In genomic region chr10:51643734-51644133, GRCh38 we compare ENCODE assay signal across 24 cellular contexts. TPM values are rescaled to one million over a fixed set of nuclear protein-coding genes. Genes with fewer than 3 reads are reported as not detected.
DNase-seq lines count a peak whose midpoint lies in the region; FAIRE-seq and TF ChIP-seq lines count a peak whose summit lies in the region.
"Had no signal": no experiment of that assay in that cellular context is flagged by ENCODE, and none has a peak within 500 bp of the region (broad histone marks: within the 10 kb centered on the region; RNA-seq: fewer than 3 reads in every experiment).

No MANE protein-coding gene starts in this region.

- dilution Hi-C loops in endothelial cell of umbilical vein (cut with MboI; ENCODE audit: extremely low pct_ligation_motif_present, low sequenced_read_pairs): no loop called here

- H2AFZ ChIP-seq in endothelial cell of umbilical vein (ENCODE audit: low read depth, low read length) (no peak overlapping the region), GM23248 (no peak overlapping the region)

- no peak for TF ChIP-seq POLR2A in endothelial cell of umbilical vein (IDR thresholded peaks at IDR 0.05; ENCODE audit: low read depth, low read length)

- H3K9ac ChIP-seq in endothelial cell of umbilical vein (replicated peaks; ENCODE audit: extremely low read depth, insufficient read depth, low read length): no peak overlapping the region
- no peak overlapping the region for H3K9ac ChIP-seq in GM23248

- no peaks in the 10 kb centered on the region for H3K27me3 Mint-ChIP-seq in osteocyte (ENCODE audit: unreplicated experiment)
- H3K27me3 Mint-ChIP-seq: CD4-positive, CD25-positive, alpha-beta regulatory T cell had no signal

- H4K20me1 ChIP-seq in endothelial cell of umbilical vein (replicated peaks; ENCODE audit: control insufficient read depth, extremely low read depth, insufficient read depth, low read length): no peaks in the 10 kb centered on the region
- H4K20me1 ChIP-seq in GM23248 (ENCODE audit: insufficient read depth): no peaks in the 10 kb centered on the region

- in situ Hi-C loops in brain microvascular endothelial cell (cut with HindIII; ENCODE audit: low pct_ligation_motif_present, low sequenced_read_pairs) (no loop called here), GM23248 (cut with MboI) (no loop called here)

- FAIRE-seq in endothelial cell of umbilical vein (lab: Jason Lieb, UNC): peak; percentile 64
- FAIRE-seq: D721Med, GM12878, GM19239, H54, HTR-8/SVneo, K562 had no signal

- no peaks in the 10 kb centered on the region for H3K9me3 Mint-ChIP-seq in osteocyte (ENCODE audit: unreplicated experiment)

- no peaks in the 10 kb centered on the region for H3K36me3 Mint-ChIP-seq in osteocyte (ENCODE audit: unreplicated experiment)
- H3K36me3 Mint-ChIP-seq: CD4-positive, CD25-positive, alpha-beta regulatory T cell had no signal

- H3K9me3 ChIP-seq in left ventricle myocardium inferior (replicated peaks) (no peaks in the 10 kb centered on the region), endothelial cell of umbilical vein (replicated peaks; ENCODE audit: control insufficient read depth, insufficient read depth, low read length) (no peaks in the 10 kb centered on the region), tibial artery (no peaks in the 10 kb centered on the region), GM23248 (ENCODE audit: low read depth) (no peaks in the 10 kb centered on the region)
- H3K9me3 ChIP-seq: BE2C, Caco-2 had no signal

- no peak for TF ChIP-seq CTCF in left ventricle myocardium inferior (IDR thresholded peaks at IDR 0.05; ENCODE audit: borderline replicate concordance)
- TF ChIP-seq CTCF in brain microvascular endothelial cell (IDR thresholded peaks at IDR 0.05; ENCODE audit: low read depth, low read length, missing control alignments): no peak
- TF ChIP-seq CTCF in endothelial cell of umbilical vein (IDR thresholded peaks at IDR 0.05; ENCODE audit: extremely low read depth in 1 of 2, insufficient read depth in 1 of 2, low read depth in 1 of 2, low read length in 2 of 2): no peak
- TF ChIP-seq CTCF in tibial artery (IDR thresholded peaks at IDR 0.05): no peak
- no peak for TF ChIP-seq CTCF in osteocyte (IDR thresholded peaks at IDR 0.05)

- POLR2A ChIA-PET in endothelial cell of umbilical vein (lab: Charles Lee): no interaction called here

- H3K27ac ChIP-seq in left ventricle myocardium inferior (replicated peaks) (peak overlapping the region; percentile 11), brain microvascular endothelial cell (peak overlapping the region; percentile 10), endothelial cell of umbilical vein (ENCODE audit: insufficient read depth, low read depth, low read length) (no peak overlapping the region), tibial artery (peak overlapping the region; percentile 14 to 30), GM23248 (no peak overlapping the region)
- H3K27ac ChIP-seq: HL-60 had no signal

- H3K36me3 ChIP-seq in left ventricle myocardium inferior (no peaks in the 10 kb centered on the region), brain microvascular endothelial cell (replicated peaks) (no peaks in the 10 kb centered on the region), endothelial cell of umbilical vein (ENCODE audit: control insufficient read depth in 2 of 2, extremely low read depth in 1 of 2, insufficient read depth in 2 of 2, low read length in 2 of 2) (no peaks in the 10 kb centered on the region), tibial artery (no peaks in the 10 kb centered on the region), GM23248 (ENCODE audit: low read depth) (no peaks in the 10 kb centered on the region)
- H3K36me3 ChIP-seq: BE2C had no signal

- H3K4me3 Mint-ChIP-seq in osteocyte (ENCODE audit: unreplicated experiment): no peak overlapping the region
- H3K4me3 Mint-ChIP-seq: CD4-positive, CD25-positive, alpha-beta regulatory T cell had no signal

- H3K27me3 ChIP-seq in left ventricle myocardium inferior (ENCODE audit: low read depth): no peaks in the 10 kb centered on the region
- H3K27me3 ChIP-seq in brain microvascular endothelial cell (replicated peaks): no peaks in the 10 kb centered on the region
- peaks cover 6 to 7% of the 10 kb centered on the region in 2 experiments for H3K27me3 ChIP-seq in endothelial cell of umbilical vein (ENCODE audit: control insufficient read depth in 2 of 2, insufficient read depth in 2 of 2, low read length in 2 of 2)
- H3K27me3 ChIP-seq in tibial artery: no peaks in the 10 kb centered on the region
- no peaks in the 10 kb centered on the region for H3K27me3 ChIP-seq in GM23248 (replicated peaks; ENCODE audit: insufficient read depth)
- H3K27me3 ChIP-seq: BE2C had no signal

- H3K4me3 ChIP-seq in left ventricle myocardium inferior: no peak overlapping the region
- H3K4me3 ChIP-seq in brain microvascular endothelial cell (ENCODE audit: low read depth, low read length): no peak overlapping the region
- no peak overlapping the region for H3K4me3 ChIP-seq in endothelial cell of umbilical vein (replicated peaks in 1 of 3; ENCODE audit: insufficient read depth in 1 of 3, low read depth in 1 of 3, low read length in 3 of 3)
- no peak overlapping the region for H3K4me3 ChIP-seq in tibial artery
- H3K4me3 ChIP-seq in GM23248: no peak overlapping the region
- H3K4me3 ChIP-seq: GM12878, K562 had no signal

- intact Hi-C loops in left ventricle myocardium inferior (cut with micrococcal nuclease) (no loop called here), cardiac septum (cut with DNase I) (no loop called here), endothelial cell of umbilical vein (cut with micrococcal nuclease) (loop anchor here (2.0 kb wide), 1 partner anchor 27 kb away; no protein-coding TSS in a partner anchor), tibial artery (cut with DNase I; ENCODE audit: low total_unique reads) (no loop called here)

- WGBS in GM23248 (ENCODE audit: low coverage in 1 of 2, low lambda C conversion rate in 2 of 2, missing lambda C conversion rate in 2 of 2), 2 experiments: 93% methylated on average over 3 of the region's 3 CpGs

- no TSS peak for BruUV-seq in endothelial cell of umbilical vein (replicated peaks; lab: Mats Ljungman, UMichigan)

- H3K4me1 Mint-ChIP-seq in osteocyte (ENCODE audit: unreplicated experiment): peaks cover 16% of the 10 kb centered on the region
- H3K4me1 Mint-ChIP-seq: CD4-positive, CD25-positive, alpha-beta regulatory T cell had no signal

- no peaks in the 10 kb centered on the region for H3F3A ChIP-seq in GM23248 (ENCODE audit: insufficient read depth)

- H3K4me1 ChIP-seq in left ventricle myocardium inferior (peaks cover 14% of the 10 kb centered on the region), endothelial cell of umbilical vein (ENCODE audit: control insufficient read depth, extremely low read depth, insufficient read depth, low read length) (peaks cover 22% of the 10 kb centered on the region), tibial artery (peaks cover 0 to 57% (median 12%) of the 10 kb centered on the region in 4 donors), GM23248 (ENCODE audit: insufficient read depth) (no peaks in the 10 kb centered on the region)
- H3K4me1 ChIP-seq: BE2C, Caco-2 had no signal

- CTCF ChIA-PET in endothelial cell of umbilical vein (lab: Charles Lee): interaction anchor here (0.8 to 2.0 kb wide), 5 partner anchors 11 to 664 kb away, joined by 3 to 6 read pairs (median 3); no protein-coding TSS in a partner anchor

- H3K79me2 ChIP-seq in endothelial cell of umbilical vein (ENCODE audit: control insufficient read depth, insufficient read depth, low read length) (no peaks in the 10 kb centered on the region), GM23248 (ENCODE audit: insufficient read depth) (no peaks in the 10 kb centered on the region)

- no peaks in the 10 kb centered on the region for H3K9me2 ChIP-seq in GM23248 (ENCODE audit: insufficient read depth)

- H3K27ac Mint-ChIP-seq in osteocyte (ENCODE audit: unreplicated experiment): no peak overlapping the region
- H3K27ac Mint-ChIP-seq: CD4-positive, CD25-positive, alpha-beta regulatory T cell had no signal

- no peak for DNase-seq in left ventricle myocardium inferior
- DNase-seq in cardiac septum (ENCODE audit: low spot score): no peak
- peak; percentile 55 for DNase-seq in brain microvascular endothelial cell
- peak; percentile 73 for DNase-seq in endothelial cell of umbilical vein (ENCODE audit: low read depth, low spot score)
- DNase-seq in tibial artery: no peak
- no peak for DNase-seq in osteocyte (ENCODE audit: extremely low spot score, unreplicated experiment)
- DNase-seq in GM23248: no peak
- no peak for DNase-seq in Kasumi-1 (lab: John Stamatoyannopoulos, UW)
- DNase-seq: ACHN; BE2C; C1 segment of cervical spinal cord; Caco-2; CD4-positive, CD25-positive, alpha-beta regulatory T cell; DMS79 treated with DMSO at 0.1 percent for 48 hours; EL; HCEC 1CT; IMR-90 had no signal

- H3K4me2 ChIP-seq in endothelial cell of umbilical vein (ENCODE audit: insufficient read depth, low read length) (peak overlapping the region; percentile 78), GM23248 (ENCODE audit: unreplicated experiment) (no peak overlapping the region)

- H3K9me1 ChIP-seq in endothelial cell of umbilical vein (replicated peaks; ENCODE audit: control insufficient read depth, extremely low read depth, insufficient read depth, low read length): no peaks in the 10 kb centered on the region

TF ChIP-seq in endothelial cell of umbilical vein, 7 proteins besides CTCF, POLR2A, EP300 and RAD21:
- no peak for TF ChIP-seq EZH2 (IDR thresholded peaks at IDR 0.05; ENCODE audit: borderline replicate concordance, low read depth, low read length, severe bottlenecking)
- TF ChIP-seq MYC (IDR thresholded peaks at IDR 0.05; ENCODE audit: low read depth, low read length): no peak
- peak; percentile 14 for TF ChIP-seq FOS (IDR thresholded peaks at IDR 0.05; ENCODE audit: borderline replicate concordance, insufficient read depth, low read length)

RNA-seq across cellular contexts. Expression of gene CSTF2T, which starts 55.7 kb away (rescaled TPM):
- total RNA-seq in left ventricle myocardium inferior (21.7 TPM), cardiac septum (20.4 TPM), endothelial cell of umbilical vein (16.8 and 19.8 TPM in 2 replicates), osteocyte (23.9 and 25.0 TPM in 2 replicates)
- polyA plus RNA-seq in endothelial cell of umbilical vein (3.5 and 4.8 TPM in 2 replicates), GM23248 (2016; fragmentation: Nextera tagmentation; extraction: Ambion mirVana) (7.6 and 7.9 TPM in 2 replicates)
- 5.2 and 5.5 TPM in 2 replicates for polyA plus RNA-seq in endothelial cell of umbilical vein (2011; cell fraction: cytosol; rRNA removed)
- polyA plus RNA-seq in endothelial cell of umbilical vein (2011; cell fraction: nucleus; rRNA removed): 5.2 and 6.1 TPM in 2 replicates
- 11.0 and 12.8 TPM in 2 replicates for polyA plus RNA-seq in endothelial cell of umbilical vein (2012)
- polyA minus RNA-seq in endothelial cell of umbilical vein: 13.5 and 14.9 TPM in 2 replicates
- polyA minus RNA-seq in endothelial cell of umbilical vein (2011; cell fraction: cytosol; rRNA and poly(A)+ RNA removed): 7.6 TPM
- polyA minus RNA-seq in endothelial cell of umbilical vein (2011; cell fraction: nucleus; rRNA and poly(A)+ RNA removed): 7.7 and 11.2 TPM in 2 replicates
- 16.9 and 19.9 TPM in 2 replicates for total RNA-seq in GM23248 (2014; rRNA removed; shearing (Covaris generic))

Comparison
In these comparisons a context has a peak if more than half of its experiments do, and no peak if none do; other contexts are left out.
1. DNase-seq: peak in brain microvascular endothelial cell (single experiment) and endothelial cell of umbilical vein (single experiment); none in left ventricle myocardium inferior (single experiment), cardiac septum (single experiment), tibial artery (0 of 2), osteocyte (single experiment), GM23248 (single experiment) and Kasumi-1 (0 of 2).
2. H3K27ac ChIP-seq: peak in left ventricle myocardium inferior (single experiment), brain microvascular endothelial cell (single experiment) and tibial artery (2 of 2); none in endothelial cell of umbilical vein (single experiment) and GM23248 (single experiment).